ENCODE assay signal across 26 cellular contexts in genomic region chr2:127627740-127628571, GRCh38. TPM values are rescaled to one million over a fixed set of nuclear protein-coding genes. Genes with fewer than 3 reads are reported as not detected.
"Had no signal": no experiment of that assay in that cellular context is flagged by ENCODE, and none has a peak within 500 bp of the region (broad histone marks: within the 10 kb centered on the region; RNA-seq: fewer than 3 reads in every experiment).

No MANE protein-coding gene starts in this region.

- H3K9me3 ChIP-seq: esophagus squamous epithelium, gastrocnemius medialis, ovary, prostate gland, thyroid gland, upper lobe of right lung had no signal

- DNase-seq: activated CD4-positive, alpha-beta T cell treated with anti-CD3 and anti-CD28 coated beads for 36 hours; activated CD4-positive, alpha-beta T cell treated with anti-CD3 and anti-CD28 coated beads, Interleukin-2, amount 50 U/mL, for 48 hours; activated naive CD4-positive, alpha-beta T cell treated with Interleukin-2 at 50 U/mL for 16 hours; activated naive CD8-positive, alpha-beta T cell treated with anti-CD3 and anti-CD28 coated beads for 36 hours; activated T-cell treated with anti-CD3 and anti-CD28 coated beads, Interleukin-2, amount 50 U/mL, for 48 hours; cortex of kidney; endodermal cell; esophagus squamous epithelium; gastrocnemius medialis; head of caudate nucleus; mammary epithelial cell; natural killer cell; stimulated activated CD4-positive, alpha-beta T cell treated with anti-CD3 and anti-CD28 coated beads, Interleukin-4, amount 100 ng/mL, for 24 hours; stimulated activated naive CD8-positive, alpha-beta T cell treated with anti-CD3 and anti-CD28 coated beads, Interleukin-15, Interleukin-2, amounts not matched to agents 100 U/mL and 50 U/mL, for 24 hours; T-helper 9 cell; thyroid gland; upper lobe of right lung had no signal

- ATAC-seq: activated CD4-positive, alpha-beta T cell treated with anti-CD3 and anti-CD28 coated beads for 36 hours; gastrocnemius medialis; left lobe of liver; natural killer cell; sciatic nerve; stimulated activated naive CD8-positive, alpha-beta T cell treated with anti-CD3 and anti-CD28 coated beads, Interleukin-15, Interleukin-2, amounts not matched to agents 100 U/mL and 50 U/mL, for 24 hours; upper lobe of right lung had no signal

- H3K27me3 Mint-ChIP-seq: activated CD4-positive, alpha-beta T cell treated with anti-CD3 and anti-CD28 coated beads for 36 hours; activated naive CD8-positive, alpha-beta T cell treated with anti-CD3 and anti-CD28 coated beads for 36 hours had no signal

- H3K4me3 ChIP-seq: esophagus squamous epithelium, gastrocnemius medialis, ovary, prostate gland, thyroid gland, upper lobe of right lung had no signal

- H3K4me3 Mint-ChIP-seq: activated CD4-positive, alpha-beta T cell treated with anti-CD3 and anti-CD28 coated beads for 36 hours; activated naive CD8-positive, alpha-beta T cell treated with anti-CD3 and anti-CD28 coated beads for 36 hours; endodermal cell; mesothelial cell of epicardium; natural killer cell had no signal

- H3K36me3 Mint-ChIP-seq: activated naive CD8-positive, alpha-beta T cell treated with anti-CD3 and anti-CD28 coated beads for 36 hours; mesothelial cell of epicardium; natural killer cell had no signal

- H3K9me3 Mint-ChIP-seq: activated naive CD8-positive, alpha-beta T cell treated with anti-CD3 and anti-CD28 coated beads for 36 hours; endodermal cell; mesothelial cell of epicardium; natural killer cell had no signal

- H3K27me3 ChIP-seq: gastrocnemius medialis, ovary, thyroid gland, upper lobe of right lung had no signal

- H3K4me1 ChIP-seq: gastrocnemius medialis, prostate gland, thyroid gland, upper lobe of right lung had no signal

- H3K4me1 Mint-ChIP-seq: mesothelial cell of epicardium, natural killer cell had no signal

- H3K27ac ChIP-seq: esophagus squamous epithelium, gastrocnemius medialis, ovary, prostate gland, thyroid gland, upper lobe of right lung had no signal

- H3K27ac Mint-ChIP-seq: activated CD4-positive, alpha-beta T cell treated with anti-CD3 and anti-CD28 coated beads for 36 hours; activated naive CD8-positive, alpha-beta T cell treated with anti-CD3 and anti-CD28 coated beads for 36 hours; endodermal cell; mesothelial cell of epicardium; natural killer cell had no signal

- H3K36me3 ChIP-seq: esophagus squamous epithelium, gastrocnemius medialis, ovary, prostate gland, thyroid gland, upper lobe of right lung had no signal

RNA-seq across cellular contexts. Expression of gene GPR17, which starts 18.0 kb away (rescaled TPM):
- total RNA-seq: activated CD4-positive, alpha-beta T cell treated with anti-CD3 and anti-CD28 coated beads for 36 hours; activated CD8-positive, alpha-beta memory T cell treated with anti-CD3 and anti-CD28 coated beads for 36 hours; activated naive CD8-positive, alpha-beta T cell treated with anti-CD3 and anti-CD28 coated beads for 36 hours; esophagus squamous epithelium; left lobe of liver; mammary epithelial cell; mesothelial cell of epicardium; natural killer cell; ovary; prostate gland; subcutaneous adipose tissue; T-helper 1 cell treated with Interleukin-12 subunit alpha and Interleukin-12 subunit beta and Interleukin-4 antibody, amounts not matched to agents 30 ng/mL and 1 ng/mL, for 36 hours; thyroid gland had no signal
- polyA plus RNA-seq: keratinocyte, mammary epithelial cell had no signal

RNA-seq across cellular contexts. Expression of gene LIMS2, which starts 47.4 kb away (rescaled TPM):
- polyA plus RNA-seq: keratinocyte had no signal
